In genomic region chr11:63682045-63682915, GRCh38 we compare ENCODE assay signal across 8 cellular contexts. TPM values are rescaled to one million over a fixed set of nuclear protein-coding genes. Genes with fewer than 3 reads are reported as not detected.
A peak's percentile ranks its signal among the peaks of the same experiment; 100 is the strongest.
DNase-seq lines count a peak whose midpoint lies in the region; ATAC-seq and TF ChIP-seq lines count a peak whose summit lies in the region.

No MANE protein-coding gene starts in this region.

- TF ChIP-seq CTCF in Calu3 (IDR thresholded peaks at IDR 0.05; ENCODE audit: unreplicated experiment) (peak; percentile 48), astrocyte of the cerebellum (IDR thresholded peaks at IDR 0.05; ENCODE audit: low read depth, low read length, missing control alignments) (no peak), gastrocnemius medialis (IDR thresholded peaks at IDR 0.05 in 4 of 5, conservative IDR thresholded peaks at IDR 0.05 in 1 of 5) (peak in 3 of 5 experiments; percentile 20 to 36 (median 32))

- peaks cover 10% of the 10 kb centered on the region for H3K4me1 Mint-ChIP-seq in Calu3 (ENCODE audit: low read depth, unreplicated experiment)

- peak; percentile 20 for DNase-seq in Calu3
- peak; percentile 43 to 62 for DNase-seq in HAP-1 (ENCODE audit: low spot score in 2 of 2)
- peak; percentile 73 for DNase-seq in NCI-H526 treated with DMSO at 0.1 percent for 48 hours (lab: John Stamatoyannopoulos, UW)
- DNase-seq in astrocyte of the cerebellum (ENCODE audit: low read depth), result no peak
- no peak for DNase-seq in gastrocnemius medialis
- DNase-seq in amniotic stem cell (lab: John Stamatoyannopoulos, UW), result no peak

- CTCF ChIA-PET in Calu3 (lab: Charles Lee), result interaction anchor here (0.6 to 2.8 kb wide), 3 partner anchors 11 to 83 kb away, joined by 3 to 11 read pairs (median 4); partner anchors contain the start of gene ATL3

- TSS peak; percentile 27 for BruUV-seq in Calu3 (replicated peaks; lab: Mats Ljungman, UMichigan)

- H3K4me3 ChIP-seq in HAP-1 (peak overlapping the region; percentile 91), astrocyte of the cerebellum (ENCODE audit: low read depth, low read length) (peak overlapping the region; percentile 81), iPS-15b (ENCODE audit: low read depth, low read length) (peak overlapping the region; percentile 99), gastrocnemius medialis (peak overlapping the region; percentile 87 to 99 (median 96))

- H3K27me3 ChIP-seq in HAP-1 (ENCODE audit: low read depth) (no peaks in the 10 kb centered on the region), iPS-15b (ENCODE audit: control insufficient read depth, insufficient read depth, low read length) (no peaks in the 10 kb centered on the region), gastrocnemius medialis (no peaks in the 10 kb centered on the region)

- H3K4me1 ChIP-seq in HAP-1, result peaks cover 21% of the 10 kb centered on the region
- H3K4me1 ChIP-seq in iPS-15b (ENCODE audit: control insufficient read depth, insufficient read depth, low read length), result peaks cover 3% of the 10 kb centered on the region
- H3K4me1 ChIP-seq in gastrocnemius medialis, result peaks cover 36 to 53% of the 10 kb centered on the region in 2 donors

- ATAC-seq in gastrocnemius medialis (no peak), GM21528 (IDR thresholded peaks at IDR 0.05; ENCODE audit: low FRiP score, unreplicated experiment) (no peak)

- no peaks in the 10 kb centered on the region for H3K9me3 ChIP-seq in HAP-1
- no peaks in the 10 kb centered on the region for H3K9me3 ChIP-seq in iPS-15b (ENCODE audit: control insufficient read depth, insufficient read depth, low read length)
- no peaks in the 10 kb centered on the region for H3K9me3 ChIP-seq in gastrocnemius medialis

- in situ Hi-C loops in HAP-1 (cut with MboI; ENCODE audit: low sequenced_read_pairs), result no loop called here
- in situ Hi-C loops in astrocyte of the cerebellum (cut with HindIII; ENCODE audit: low sequenced_read_pairs), result no loop called here
- in situ Hi-C loops in gastrocnemius medialis (cut with MboI; ENCODE audit: low sequenced_read_pairs in 4 of 4), result no loop called here

- H3K27ac ChIP-seq in gastrocnemius medialis, result peak overlapping the region; percentile 97 to 99 (median 98)

- H3K9me3 Mint-ChIP-seq in Calu3 (ENCODE audit: low read depth, unreplicated experiment), result no peaks in the 10 kb centered on the region

- H3K4me3 Mint-ChIP-seq in Calu3 (ENCODE audit: low read depth, unreplicated experiment), result peak overlapping the region; percentile 96

- peaks cover 4% of the 10 kb centered on the region for H3K36me3 ChIP-seq in HAP-1 (replicated peaks)
- H3K36me3 ChIP-seq in iPS-15b (ENCODE audit: control insufficient read depth, insufficient read depth, low read length), result no peaks in the 10 kb centered on the region
- no peaks in the 10 kb centered on the region for H3K36me3 ChIP-seq in gastrocnemius medialis

- peak overlapping the region; percentile 83 for H3K27ac Mint-ChIP-seq in Calu3 (ENCODE audit: unreplicated experiment)

- no peak for TF ChIP-seq POLR2A in gastrocnemius medialis (IDR thresholded peaks at IDR 0.05)

- intact Hi-C loops in Calu3 (cut with micrococcal nuclease; ENCODE audit: unreplicated experiment), result loop anchor here (5.0 kb wide), 1 partner anchor 55 kb away; no protein-coding TSS in a partner anchor
- intact Hi-C loops in gastrocnemius medialis (cut with DNase I; ENCODE audit: low total_unique reads), result loop anchor here (5.0 kb wide), 1 partner anchor 130 kb away; the partner anchor contains the start of gene SPINDOC

- H3K9ac ChIP-seq in iPS-15b (ENCODE audit: low read depth, low read length), result peak overlapping the region; percentile 87

- H3K27me3 Mint-ChIP-seq in Calu3 (ENCODE audit: unreplicated experiment), result no peaks in the 10 kb centered on the region

- H3K36me3 Mint-ChIP-seq in Calu3 (ENCODE audit: insufficient read depth, unreplicated experiment), result peaks cover 27% of the 10 kb centered on the region

RNA-seq across cellular contexts. Expression of gene RTN3, which starts 1.0 kb away (rescaled TPM):
- total RNA-seq in Calu3 (2022) (133 and 146 TPM in 2 replicates), gastrocnemius medialis (100 to 1,000 TPM in 1 of 4 donors, 10 to 100 TPM in 3; 45.5 to 112 (median 86.0) TPM)

RNA-seq across cellular contexts. Expression of gene ATL3, which starts 11.1 kb away (rescaled TPM):
- 43.6 and 52.2 TPM in 2 replicates for total RNA-seq in Calu3 (2022)
- total RNA-seq in gastrocnemius medialis, result 10 to 100 TPM; 10.2 to 16.5 (median 12.4) TPM

Comparison
In these comparisons a context has a peak if more than half of its experiments do, and no peak if none do; other contexts are left out.
1. DNase-seq: peak in Calu3 (single experiment), HAP-1 (2 of 2) and NCI-H526 treated with DMSO at 0.1 percent for 48 hours (single experiment); none in astrocyte of the cerebellum (single experiment), gastrocnemius medialis (0 of 2) and amniotic stem cell (single experiment).
2. Peak in every context shown above with its lines, with median percentiles within 50 percentile points of each other: H3K4me3 ChIP-seq.